ENCODE assay signal across 18 cellular contexts in the genomic region with DNA sequence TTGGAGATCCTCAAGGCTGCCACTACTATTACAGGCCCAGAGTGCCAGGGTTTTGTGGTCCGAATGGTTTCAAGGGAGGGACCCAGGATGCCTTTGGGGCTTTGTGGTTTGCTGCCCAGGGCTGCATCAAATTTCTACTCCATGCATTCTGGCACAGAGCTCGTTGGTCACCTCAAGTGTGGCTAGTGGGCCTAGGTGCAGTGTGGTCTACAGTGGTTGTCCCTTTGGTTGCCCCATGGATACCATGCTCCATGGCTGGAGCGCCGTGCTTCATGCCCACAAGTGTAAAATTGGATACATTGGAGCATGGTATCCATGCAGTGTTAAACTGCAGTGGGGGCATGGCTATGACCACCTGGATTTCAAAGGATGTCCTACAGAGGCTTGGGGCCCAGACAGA. TPM values are rescaled to one million over a fixed set of nuclear protein-coding genes. Genes with fewer than 3 reads are reported as not detected.
"Had no signal": no experiment of that assay in that cellular context is flagged by ENCODE, and none has a peak within 500 bp of the region (broad histone marks: within the 10 kb centered on the region; RNA-seq: fewer than 3 reads in every experiment).

No MANE protein-coding gene starts in this region.

- H3K27me3 Mint-ChIP-seq: stimulated activated memory B cell treated with anti-CD40 and anti-IgM and Interleukin-4, amounts not matched to agents 10 μg/mL and 1 μg/mL and 100 μg/mL, for 72 hours; stimulated activated naive CD8-positive, alpha-beta T cell treated with anti-CD3 and anti-CD28 coated beads, Interleukin-15, Interleukin-2, amounts not matched to agents 100 ng/mL and 50 ng/mL, for 24 hours had no signal

- H3K36me3 ChIP-seq: esophagus squamous epithelium, gastroesophageal sphincter, right lobe of liver, tibial nerve had no signal

- H3K36me3 Mint-ChIP-seq: stimulated activated memory B cell treated with anti-CD40 and anti-IgM and Interleukin-4, amounts not matched to agents 10 μg/mL and 1 μg/mL and 100 μg/mL, for 72 hours had no signal

- H3K27ac Mint-ChIP-seq: nephron; stimulated activated memory B cell treated with anti-CD40 and anti-IgM and Interleukin-4, amounts not matched to agents 10 μg/mL and 1 μg/mL and 100 μg/mL, for 72 hours; stimulated activated naive CD8-positive, alpha-beta T cell treated with anti-CD3 and anti-CD28 coated beads, Interleukin-15, Interleukin-2, amounts not matched to agents 100 ng/mL and 50 ng/mL, for 24 hours had no signal

- H3K27me3 ChIP-seq: esophagus squamous epithelium, gastroesophageal sphincter, right lobe of liver, testis, tibial nerve had no signal

- H3K4me3 Mint-ChIP-seq: nephron; stimulated activated memory B cell treated with anti-CD40 and anti-IgM and Interleukin-4, amounts not matched to agents 10 μg/mL and 1 μg/mL and 100 μg/mL, for 72 hours; stimulated activated naive CD8-positive, alpha-beta T cell treated with anti-CD3 and anti-CD28 coated beads, Interleukin-15, Interleukin-2, amounts not matched to agents 100 ng/mL and 50 ng/mL, for 24 hours had no signal

- DNase-seq: effector memory CD4-positive, alpha-beta T cell; esophagus squamous epithelium; foreskin fibroblast; glutamatergic neuron; kidney; psoas muscle; retina; right lobe of liver; stimulated activated CD4-positive, alpha-beta T cell treated with anti-CD3 and anti-CD28 coated beads, Interleukin-4, amount 100 ng/mL, for 1 hour; stimulated activated CD8-positive, alpha-beta memory T cell treated with anti-CD3 and anti-CD28 coated beads, Interleukin-4, amount 100 ng/mL, for 48 hours; testis had no signal

- H3K4me1 Mint-ChIP-seq: nephron; stimulated activated memory B cell treated with anti-CD40 and anti-IgM and Interleukin-4, amounts not matched to agents 10 μg/mL and 1 μg/mL and 100 μg/mL, for 72 hours had no signal

- ATAC-seq: gastroesophageal sphincter; psoas muscle; right lobe of liver; stimulated activated memory B cell treated with anti-CD40 and anti-IgM and Interleukin-4, amounts not matched to agents 10 μg/mL and 1 μg/mL and 100 μg/mL, for 72 hours had no signal

- H3K9me3 ChIP-seq: esophagus squamous epithelium, gastroesophageal sphincter, psoas muscle, right lobe of liver, testis, tibial nerve had no signal

- H3K9me3 Mint-ChIP-seq: stimulated activated naive CD8-positive, alpha-beta T cell treated with anti-CD3 and anti-CD28 coated beads, Interleukin-15, Interleukin-2, amounts not matched to agents 100 ng/mL and 50 ng/mL, for 24 hours had no signal

- H3K4me3 ChIP-seq: esophagus squamous epithelium, gastroesophageal sphincter, psoas muscle, right lobe of liver, testis, tibial nerve had no signal

- H3K27ac ChIP-seq: epithelial cell of prostate, esophagus squamous epithelium, gastroesophageal sphincter, psoas muscle, right lobe of liver, testis, tibial nerve had no signal

- H3K4me1 ChIP-seq: esophagus squamous epithelium, gastroesophageal sphincter, psoas muscle, right lobe of liver, testis, tibial nerve had no signal

RNA-seq across cellular contexts. Expression of a gene that starts 5.4 kb away (rescaled TPM):
- total RNA-seq: lung microvascular endothelial cell had no signal
